In genomic region chr1:247441621-247442020, GRCh38 we compare ENCODE assay signal across 20 cellular contexts. TPM values are rescaled to one million over a fixed set of nuclear protein-coding genes. Genes with fewer than 3 reads are reported as not detected.
"Had no signal": no experiment of that assay in that cellular context is flagged by ENCODE, and none has a peak within 500 bp of the region (broad histone marks: within the 10 kb centered on the region; RNA-seq: fewer than 3 reads in every experiment).

No MANE protein-coding gene starts in this region.

- H3K27ac ChIP-seq: epithelial cell of prostate, esophagus muscularis mucosa, gastrocnemius medialis, heart right ventricle, ovary, right atrium auricular region, suprapubic skin, thyroid gland had no signal

- H3K4me3 ChIP-seq: esophagus muscularis mucosa, gastrocnemius medialis, heart right ventricle, mucosa of descending colon, ovary, right atrium auricular region, suprapubic skin, thyroid gland had no signal

- H3K9me3 ChIP-seq: esophagus muscularis mucosa, gastrocnemius medialis, heart right ventricle, mucosa of descending colon, ovary, right atrium auricular region, suprapubic skin, thyroid gland had no signal

- DNase-seq: effector memory CD8-positive, alpha-beta T cell; gastrocnemius medialis; heart right ventricle; hypothalamus; kidney glomerular epithelial cell; mucosa of descending colon; naive thymus-derived CD8-positive, alpha-beta T cell; ovary; small intestine; stimulated activated CD4-positive, alpha-beta T cell treated with anti-CD3 and anti-CD28 coated beads, Interleukin-12 subunit alpha, Interleukin-12 subunit beta, amount 100 ng/mL, for 4 hours; stimulated activated naive CD8-positive, alpha-beta T cell treated with anti-CD3 and anti-CD28 coated beads, Interleukin-15, Interleukin-2, amounts not matched to agents 100 U/mL and 50 U/mL, for 24 hours; thyroid gland had no signal

- H3K27me3 ChIP-seq: gastrocnemius medialis, ovary, right atrium auricular region, suprapubic skin, thyroid gland had no signal

- ATAC-seq: effector memory CD8-positive, alpha-beta T cell; gastrocnemius medialis; heart right ventricle; mucosa of descending colon; naive thymus-derived CD8-positive, alpha-beta T cell; stimulated activated naive CD8-positive, alpha-beta T cell treated with anti-CD3 and anti-CD28 coated beads, Interleukin-15, Interleukin-2, amounts not matched to agents 100 U/mL and 50 U/mL, for 24 hours had no signal

- H3K4me1 ChIP-seq: esophagus muscularis mucosa, gastrocnemius medialis, right atrium auricular region, suprapubic skin, thyroid gland had no signal

- H3K36me3 ChIP-seq: esophagus muscularis mucosa, gastrocnemius medialis, ovary, right atrium auricular region, suprapubic skin, thyroid gland had no signal

RNA-seq across cellular contexts. Expression of gene OR2B11, which starts 16.3 kb away (rescaled TPM):
- total RNA-seq: esophagus muscularis mucosa; fibroblast of villous mesenchyme; gastrocnemius medialis; heart right ventricle; liver; mucosa of descending colon; naive thymus-derived CD8-positive, alpha-beta T cell; ovary; posterior vena cava; right atrium auricular region; suprapubic skin; thyroid gland had no signal
- polyA plus RNA-seq: heart right ventricle; liver; naive thymus-derived CD8-positive, alpha-beta T cell; neural cell; ovary; small intestine had no signal
